8 cellular contexts compared by ENCODE assay signal in the genomic region with DNA sequence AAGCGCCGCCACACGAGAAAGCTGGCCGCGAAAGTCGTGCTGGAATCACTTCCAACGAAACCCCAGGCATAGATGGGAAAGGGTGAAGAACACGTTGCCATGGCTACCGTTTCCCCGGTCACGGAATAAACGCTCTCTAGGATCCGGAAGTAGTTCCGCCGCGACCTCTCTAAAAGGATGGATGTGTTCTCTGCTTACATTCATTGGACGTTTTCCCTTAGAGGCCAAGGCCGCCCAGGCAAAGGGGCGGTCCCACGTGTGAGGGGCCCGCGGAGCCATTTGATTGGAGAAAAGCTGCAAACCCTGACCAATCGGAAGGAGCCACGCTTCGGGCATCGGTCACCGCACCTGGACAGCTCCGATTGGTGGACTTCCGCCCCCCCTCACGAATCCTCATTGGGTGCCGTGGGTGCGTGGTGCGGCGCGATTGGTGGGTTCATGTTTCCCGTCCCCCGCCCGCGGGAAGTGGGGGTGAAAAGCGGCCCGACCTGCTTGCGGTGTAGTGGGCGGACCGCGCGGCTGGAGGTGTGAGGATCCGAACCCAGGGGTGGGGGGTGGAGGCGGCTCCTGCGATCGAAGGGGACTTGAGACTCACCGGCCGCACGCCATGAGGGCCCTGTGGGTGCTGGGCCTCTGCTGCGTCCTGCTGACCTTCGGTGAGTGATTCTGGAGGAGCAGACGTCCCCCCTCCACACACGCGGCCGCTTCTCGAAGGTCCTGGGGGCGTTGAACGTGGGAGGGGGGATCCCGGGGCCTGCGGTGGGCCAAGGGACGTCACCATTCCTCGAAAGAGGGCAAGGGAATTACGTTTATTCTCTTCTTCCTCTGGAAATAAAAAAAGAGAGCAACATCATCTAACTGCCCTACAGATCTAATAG. TPM values are rescaled to one million over a fixed set of nuclear protein-coding genes. Genes with fewer than 3 reads are reported as not detected.
DNase-seq lines count a peak whose midpoint lies in the region; ATAC-seq and TF ChIP-seq lines count a peak whose summit lies in the region.

HSP90B1 (plus strand) TSS at position 502 of the 878 bp plus-strand sequence; CDS start at position 608, 106 bp downstream.

- H3K4me1 ChIP-seq in foreskin keratinocyte (peaks cover 16% of the 10 kb centered on the region), neural progenitor cell (peaks cover 27% of the 10 kb centered on the region)

- peak within 1 kb of the TSS; percentile 82 for H3K9ac ChIP-seq in neural progenitor cell

- CTCF ChIA-PET in HEK293T (lab: Yijun Ruan, JAX) = interaction anchor here (0.5 kb wide), 1 partner anchor 1202 kb away, joined by 3 read pairs; no protein-coding TSS in a partner anchor

- H3K27me3 Mint-ChIP-seq in neural progenitor cell (ENCODE audit: insufficient read depth, low read depth) = peaks cover 10% of the 10 kb centered on the region

- H3K4me3 Mint-ChIP-seq in neural progenitor cell = peak within 1 kb of the TSS; percentile 92

- H3K9me3 ChIP-seq in neural progenitor cell (ENCODE audit: low read depth) = no peaks in the 10 kb centered on the region

- H2AFZ ChIP-seq in neural progenitor cell (replicated peaks) = peak within 1 kb of the TSS; percentile 100

- peaks cover 31% of the 10 kb centered on the region for H3K36me3 Mint-ChIP-seq in neural progenitor cell

- peaks cover 40% of the 10 kb centered on the region for H4K20me1 ChIP-seq in neural progenitor cell (ENCODE audit: low read depth)

- peaks cover 16% of the 10 kb centered on the region for H3K36me3 ChIP-seq in neural progenitor cell

- H3K79me2 ChIP-seq in neural progenitor cell (ENCODE audit: low read depth) = peaks cover 55% of the 10 kb centered on the region

- H3K27ac ChIP-seq in foreskin keratinocyte = peak within 1 kb of the TSS; percentile 72
- H3K27ac ChIP-seq in neural progenitor cell = peak within 1 kb of the TSS; percentile 73

- H3K4me3 ChIP-seq in neural progenitor cell = peak within 1 kb of the TSS; percentile 81

- POLR2A ChIA-PET in HEK293T (lab: Yijun Ruan, JAX) = interaction anchor here (0.5 to 3.7 kb wide), 22 partner anchors 9 to 208 kb away, joined by 3 to 30 read pairs (median 4); partner anchors contain the start of genes GLT8D2, NFYB and TDG

- ATAC-seq in foreskin keratinocyte = peak; percentile 88

- H3K4me2 ChIP-seq in neural progenitor cell = peak within 1 kb of the TSS; percentile 100

- H3K27ac Mint-ChIP-seq in neural progenitor cell = peak within 1 kb of the TSS; percentile 99

- peaks cover 47% of the 10 kb centered on the region for H3K4me1 Mint-ChIP-seq in neural progenitor cell

- H3K9me3 Mint-ChIP-seq in neural progenitor cell = no peaks in the 10 kb centered on the region

- H3K27me3 ChIP-seq in foreskin keratinocyte (no peaks in the 10 kb centered on the region), neural progenitor cell (no peaks in the 10 kb centered on the region)

- TF ChIP-seq CTCF in foreskin keratinocyte (conservative IDR thresholded peaks at IDR 0.05) (no peak), neural progenitor cell (IDR thresholded peaks at IDR 0.05) (no peak)

- in situ Hi-C loops in SK-MEL-5 (cut with HindIII; ENCODE audit: low pct_unique_long_range_greater_than_20kb, low sequenced_read_pairs) = no loop called here

- peak; percentile 99 for DNase-seq in GF-D8 (lab: John Stamatoyannopoulos, UW)
- DNase-seq in HEK293T (ENCODE audit: extremely low spot score) = peak; percentile 97
- peak; percentile 100 for DNase-seq in MV-4-11 (lab: John Stamatoyannopoulos, UW)
- peak; percentile 100 for DNase-seq in SK-MEL-5 (ENCODE audit: low read depth, low spot score)
- peak; percentile 100 for DNase-seq in activated naive CD4-positive, alpha-beta T cell treated with Interleukin-2 at 50 U/mL for 16 hours
- peak; percentile 99 to 100 for DNase-seq in foreskin keratinocyte
- peak; percentile 100 for DNase-seq in neural progenitor cell (ENCODE audit: low spot score)
- DNase-seq in stromal cell of bone marrow (ENCODE audit: low read depth) = peak; percentile 100

- peaks cover 17% of the 10 kb centered on the region for H3F3A ChIP-seq in neural progenitor cell (ENCODE audit: low read depth)

TF ChIP-seq in HEK293T, 16 proteins besides CTCF, POLR2A, EP300 and RAD21:
- TF ChIP-seq FOXK2 (IDR thresholded peaks at IDR 0.05) (no peak), HDGF (IDR thresholded peaks at IDR 0.05; ENCODE audit: borderline replicate concordance) (0 out of 2 replicates have a peak, but pooled peaks have one; percentile 53), BHLHE40 (IDR thresholded peaks at IDR 0.05; ENCODE audit: borderline replicate concordance) (no peak), SP1 (IDR thresholded peaks at IDR 0.05) (no peak), NFRKB (IDR thresholded peaks at IDR 0.05) (no peak), FOXM1 (IDR thresholded peaks at IDR 0.05; ENCODE audit: borderline replicate concordance) (peak; percentile 99), CTBP1 (IDR thresholded peaks at IDR 0.05; ENCODE audit: borderline replicate concordance) (no peak), FOXA1 (IDR thresholded peaks at IDR 0.05) (no peak), TARDBP (IDR thresholded peaks at IDR 0.05) (no peak), ZNF384 (IDR thresholded peaks at IDR 0.05) (no peak), SUZ12 (IDR thresholded peaks at IDR 0.05) (no peak), ARNT (IDR thresholded peaks at IDR 0.05) (no peak), ELF4 (IDR thresholded peaks at IDR 0.05) (peak; percentile 49), PKNOX1 (IDR thresholded peaks at IDR 0.05) (peak; percentile 80), L3MBTL2 (conservative IDR thresholded peaks at IDR 0.05) (peak; percentile 93), LEF1 (IDR thresholded peaks at IDR 0.05; ENCODE audit: borderline replicate concordance) (no peak)

RNA-seq across cellular contexts. Expression of gene HSP90B1, which starts in this region (rescaled TPM):
- total RNA-seq in SK-MEL-5 (2014; rRNA removed; shearing (Covaris generic)) = 982 and 1,069 TPM in 2 replicates
- polyA plus RNA-seq in SK-MEL-5 (2015; cell fraction: cytosol; rRNA removed) = 962 and 1,044 TPM in 2 replicates
- 1,147 and 1,501 TPM in 2 replicates for polyA plus RNA-seq in SK-MEL-5 (2015; cell fraction: nucleus; rRNA removed)
- total RNA-seq in foreskin keratinocyte (981 and 1,151 TPM in 2 replicates), neural progenitor cell (ENCODE audit: low replicate concordance) (384 and 588 TPM in 2 replicates)
- polyA plus RNA-seq in foreskin keratinocyte = 747 and 810 TPM in 2 replicates

Comparison
In these comparisons a context has a peak if more than half of its experiments do, and no peak if none do; other contexts are left out.
1. Peak in every context shown above with its lines: DNase-seq, ATAC-seq, H3K4me3 ChIP-seq and H3K27ac ChIP-seq.